ENCODE assay signal across 13 cellular contexts in genomic region chr9:7075154-7075553, GRCh38.
DNase-seq lines count a peak whose midpoint lies in the region; ATAC-seq and TF ChIP-seq lines count a peak whose summit lies in the region.
"Had no signal": no experiment of that assay in that cellular context is flagged by ENCODE, and none has a peak within 500 bp of the region (broad histone marks: within the 10 kb centered on the region; RNA-seq: fewer than 3 reads in every experiment).

No MANE protein-coding gene starts in this region.

- no peak overlapping the region for H3K27ac ChIP-seq in H9 (ENCODE audit: insufficient read length, low read depth, low read length)
- H3K27ac ChIP-seq: A549 had no signal

- TF ChIP-seq CTCF in H9 (conservative IDR thresholded peaks at IDR 0.05) (no peak), choroid plexus epithelial cell (conservative IDR thresholded peaks at IDR 0.05; ENCODE audit: low read depth, low read length) (no peak)

- no peaks in the 10 kb centered on the region for H3K4me1 ChIP-seq in H9 (ENCODE audit: insufficient read depth, low read length)
- H3K4me1 ChIP-seq: A549, Caco-2 had no signal

- H3K79me2 ChIP-seq in H9 (ENCODE audit: insufficient read depth, low read length) = no peaks in the 10 kb centered on the region

- no peak for DNase-seq in H9
- DNase-seq in choroid plexus epithelial cell (ENCODE audit: low read depth) = peak; percentile 19
- no peak for DNase-seq in left lobe of liver (ENCODE audit: low spot score)
- no peak for DNase-seq in T1000 (lab: John Stamatoyannopoulos, UW)
- no peak for DNase-seq in cerebellum (ENCODE audit: low spot score)
- no peak for DNase-seq in posterior vena cava (ENCODE audit: low spot score)
- DNase-seq: Caco-2; CD8-positive, alpha-beta memory T cell had no signal

- no peak overlapping the region for H2BK120ac ChIP-seq in H9 (ENCODE audit: low read depth, low read length, poor library complexity, severe bottlenecking)

- H3K56ac ChIP-seq in H9 (ENCODE audit: insufficient read length, low read depth, low read length) = no peak overlapping the region

- no peak overlapping the region for H3T11ph ChIP-seq in H9 (ENCODE audit: low read length)

- no peak overlapping the region for H2BK12ac ChIP-seq in H9 (ENCODE audit: insufficient read length, low read depth, low read length)

- intact Hi-C loops in posterior vena cava (cut with DNase I) = no loop called here

- WGBS in H9 (ENCODE audit: extremely low coverage, insufficient read length, low lambda C conversion rate) = no CpG with 5 or more reads among the region's 7 CpGs

- H3K23me2 ChIP-seq in H9 (ENCODE audit: insufficient read length, low read depth, low read length, poor library complexity, severe bottlenecking) = no peaks in the 10 kb centered on the region

- peak overlapping the region in 2 of 3 experiments; percentile 34 to 82; a peak in 5 of 7 replicates for H3K27ac Mint-ChIP-seq in H9

- H3K9me3 ChIP-seq in H9 (ENCODE audit: control insufficient read depth, low read depth, low read length) = no peaks in the 10 kb centered on the region
- H3K9me3 ChIP-seq: A549, Caco-2 had no signal

- H4K8ac ChIP-seq in H9 (replicated peaks; ENCODE audit: insufficient read length, low read depth, low read length) = no peak overlapping the region

- no peak overlapping the region for H3K9ac ChIP-seq in H9 (ENCODE audit: extremely low read depth, insufficient read length, low read length)

- H3K4ac ChIP-seq in H9 (ENCODE audit: low read depth, low read length) = no peak overlapping the region

- no peak overlapping the region for H3K23ac ChIP-seq in H9 (ENCODE audit: insufficient read length, low read depth, low read length)

- H3K4me1 Mint-ChIP-seq in H9 = peaks cover 0 to 7% of the 10 kb centered on the region in 2 experiments; a peak in 2 of 4 replicates
- H3K4me1 Mint-ChIP-seq: CD8-positive, alpha-beta memory T cell had no signal

- H3K36me3 Mint-ChIP-seq in H9 (ENCODE audit: insufficient read depth in 1 of 3, low read depth in 3 of 3) = no peaks in the 10 kb centered on the region; a peak in 1 of 7 replicates

- no peak overlapping the region for H3K14ac ChIP-seq in H9 (ENCODE audit: insufficient read depth, low read length)

- H3K79me1 ChIP-seq in H9 (ENCODE audit: insufficient read depth, low read depth, low read length, poor library complexity, severe bottlenecking) = no peaks in the 10 kb centered on the region

- peak; percentile 29 for ATAC-seq in left lobe of liver
- no peak for ATAC-seq in GM21576 (IDR thresholded peaks at IDR 0.05; ENCODE audit: unreplicated experiment)
- ATAC-seq: A549, HCT116, HepG2 had no signal

- no peak overlapping the region for H3K4me3 Mint-ChIP-seq in H9
- H3K4me3 Mint-ChIP-seq: CD14-positive monocyte; CD8-positive, alpha-beta memory T cell had no signal

- no peaks in the 10 kb centered on the region for H3K27me3 ChIP-seq in H9 (ENCODE audit: insufficient read depth, low read length)

- H2BK15ac ChIP-seq in H9 (ENCODE audit: low read depth, low read length) = no peak overlapping the region

- no peak overlapping the region for H3K4me3 ChIP-seq in choroid plexus epithelial cell (ENCODE audit: low read depth, low read length)
- H3K4me3 ChIP-seq: A549 had no signal

- no peak overlapping the region for H2AFZ ChIP-seq in H9 (ENCODE audit: low read length)

- no peak overlapping the region for H2BK5ac ChIP-seq in H9 (ENCODE audit: insufficient read length, low read length)

- no peaks in the 10 kb centered on the region for H3K27me3 Mint-ChIP-seq in H9 (ENCODE audit: low read depth)
- H3K27me3 Mint-ChIP-seq: CD8-positive, alpha-beta memory T cell had no signal

- no peak overlapping the region for H3K4me2 ChIP-seq in H9 (ENCODE audit: insufficient read depth, insufficient read length, low read length)
- H3K4me2 ChIP-seq: A549 had no signal

- no peaks in the 10 kb centered on the region for H4K20me1 ChIP-seq in H9 (ENCODE audit: control insufficient read depth, insufficient read depth, insufficient read length)

- H3K9me3 Mint-ChIP-seq in H9 = no peaks in the 10 kb centered on the region
- H3K9me3 Mint-ChIP-seq: CD14-positive monocyte; CD8-positive, alpha-beta memory T cell had no signal

- no peak overlapping the region for H3K18ac ChIP-seq in H9 (ENCODE audit: insufficient read length, low read depth, low read length)

- no peak overlapping the region for H4K91ac ChIP-seq in H9 (ENCODE audit: insufficient read length, low read depth, low read length)

- no peak overlapping the region for H2AK5ac ChIP-seq in H9 (ENCODE audit: insufficient read length, low read length)

- no peak overlapping the region for H2BK20ac ChIP-seq in H9 (ENCODE audit: low read depth, low read length, poor library complexity, severe bottlenecking)

- H4K5ac ChIP-seq in H9 (ENCODE audit: insufficient read length, low read depth, low read length) = no peak overlapping the region
